In the genomic region with DNA sequence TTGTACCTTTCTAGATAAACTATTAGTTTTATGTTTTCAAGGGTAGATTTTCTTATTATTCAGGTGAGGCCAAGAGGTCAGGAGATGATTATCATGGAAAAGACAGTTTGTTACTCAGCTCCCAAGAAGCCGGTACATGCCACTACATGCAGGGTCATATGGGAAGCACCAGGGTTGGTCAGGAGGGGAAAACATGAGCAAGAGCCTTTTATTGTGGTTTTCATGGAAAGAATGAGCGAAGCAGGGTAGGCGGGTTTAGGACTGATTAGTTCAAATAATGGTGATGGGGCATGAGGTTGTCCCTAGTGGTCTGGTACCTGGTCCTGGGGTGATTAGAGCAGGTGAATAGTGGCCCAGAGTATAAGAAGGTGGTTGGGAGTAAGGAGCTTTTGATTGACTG, we compare ENCODE assay signal across 24 cellular contexts.
A peak's percentile ranks its signal among the peaks of the same experiment; 100 is the strongest.
DNase-seq lines count a peak whose midpoint lies in the region; ATAC-seq, FAIRE-seq and TF ChIP-seq lines count a peak whose summit lies in the region.
"Had no signal": no experiment of that assay in that cellular context is flagged by ENCODE, and none has a peak within 500 bp of the region (broad histone marks: within the 10 kb centered on the region; RNA-seq: fewer than 3 reads in every experiment).

No MANE protein-coding gene starts in this region.

- peaks cover 8% of the 10 kb centered on the region for H3K4me1 Mint-ChIP-seq in activated CD4-positive, alpha-beta T cell treated with anti-CD3 and anti-CD28 coated beads, Interleukin-2, amount 10 ng/mL, durations not matched to agents 24 days and 14 days
- H3K4me1 Mint-ChIP-seq: naive B cell had no signal

- intact Hi-C loops in activated CD4-positive, alpha-beta T cell treated with anti-CD3 and anti-CD28 coated beads, Interleukin-2, amount 10 ng/mL, durations not matched to agents 24 days and 14 days (cut with micrococcal nuclease) = loop anchor here (5.0 kb wide), 1 partner anchor 192 kb away; a partner anchor contains a TSS
- intact Hi-C loops in breast epithelium (cut with DNase I; ENCODE audit: low total_unique reads) = no loop called here

- H3K79me2 ChIP-seq in keratinocyte (ENCODE audit: control insufficient read depth, insufficient read depth, low read length) = peaks cover 9% of the 10 kb centered on the region

- peak; percentile 73 for FAIRE-seq in keratinocyte (lab: Jason Lieb, UNC)
- FAIRE-seq: islet of Langerhans, TTC549 had no signal

- peaks cover 5% of the 10 kb centered on the region for H4K20me1 ChIP-seq in keratinocyte (ENCODE audit: control insufficient read depth, extremely low read depth, insufficient read depth, low read length)

- no peak for ATAC-seq in HG02588 (IDR thresholded peaks at IDR 0.05; ENCODE audit: unreplicated experiment)
- no peak for ATAC-seq in HG03520 (IDR thresholded peaks at IDR 0.05; ENCODE audit: unreplicated experiment)
- ATAC-seq: HCT116, left ventricle myocardium superior had no signal

- H3K36me3 Mint-ChIP-seq in activated CD4-positive, alpha-beta T cell treated with anti-CD3 and anti-CD28 coated beads, Interleukin-2, amount 10 ng/mL, durations not matched to agents 24 days and 14 days (ENCODE audit: low read depth) = peaks cover 19% of the 10 kb centered on the region

- dilution Hi-C loops in keratinocyte (cut with MboI; ENCODE audit: extremely low pct_ligation_motif_present, low sequenced_read_pairs) = no loop called here

- H3K4me2 ChIP-seq in keratinocyte (ENCODE audit: control insufficient read depth, extremely low read depth, insufficient read depth, low read depth, low read length) = peak overlapping the region; percentile 57
- H3K4me2 ChIP-seq: SK-N-SH had no signal

- no peaks in the 10 kb centered on the region for H3K36me3 ChIP-seq in breast epithelium
- H3K36me3 ChIP-seq in keratinocyte (ENCODE audit: control insufficient read depth in 2 of 2, extremely low read depth in 1 of 2, insufficient read depth in 2 of 2, low read length in 2 of 2) = peaks cover 23 to 29% of the 10 kb centered on the region in 2 experiments
- H3K36me3 ChIP-seq: prostate gland had no signal

- no peaks in the 10 kb centered on the region for H3K9me3 Mint-ChIP-seq in activated CD4-positive, alpha-beta T cell treated with anti-CD3 and anti-CD28 coated beads, Interleukin-2, amount 10 ng/mL, durations not matched to agents 24 days and 14 days
- H3K9me3 Mint-ChIP-seq: naive B cell; stimulated activated naive CD8-positive, alpha-beta T cell treated with anti-CD3 and anti-CD28 coated beads, Interleukin-15, Interleukin-2, amounts not matched to agents 100 ng/mL and 50 ng/mL, for 24 hours; T-helper 1 cell treated with Interleukin-12 subunit alpha and Interleukin-12 subunit beta and Interleukin-4 antibody, amounts not matched to agents 30 μg/mL and 1 μg/mL, for 36 hours had no signal

- TF ChIP-seq CTCF in VCaP (conservative IDR thresholded peaks at IDR 0.05) = no peak
- TF ChIP-seq CTCF in breast epithelium (IDR thresholded peaks at IDR 0.05) = no peak
- TF ChIP-seq CTCF in keratinocyte (optimal IDR thresholded peaks at IDR 0.05 in 1 of 3, IDR thresholded peaks at IDR 0.05 in 1 of 3, conservative IDR thresholded peaks at IDR 0.05 in 1 of 3; ENCODE audit: extremely low read depth in 1 of 3, insufficient read depth in 2 of 3, low read length in 3 of 3) = no peak

- no peaks in the 10 kb centered on the region for H3K9me3 ChIP-seq in breast epithelium
- no peaks in the 10 kb centered on the region for H3K9me3 ChIP-seq in keratinocyte (ENCODE audit: control insufficient read depth, low read depth, low read length)
- H3K9me3 ChIP-seq: prostate gland, SK-N-SH, tibial nerve had no signal

- no peaks in the 10 kb centered on the region for H3K27me3 Mint-ChIP-seq in activated CD4-positive, alpha-beta T cell treated with anti-CD3 and anti-CD28 coated beads, Interleukin-2, amount 10 ng/mL, durations not matched to agents 24 days and 14 days
- H3K27me3 Mint-ChIP-seq: naive B cell; stimulated activated naive CD8-positive, alpha-beta T cell treated with anti-CD3 and anti-CD28 coated beads, Interleukin-15, Interleukin-2, amounts not matched to agents 100 ng/mL and 50 ng/mL, for 24 hours had no signal

- no peak overlapping the region for H3K4me3 ChIP-seq in breast epithelium
- H3K4me3 ChIP-seq in keratinocyte (ENCODE audit: control insufficient read depth in 2 of 3, extremely low read depth in 1 of 3, insufficient read depth in 2 of 3, low read depth in 1 of 3, low read length in 3 of 3) = no peak overlapping the region
- H3K4me3 ChIP-seq: coronary artery, prostate gland, tibial nerve had no signal

- no peak overlapping the region for H3K4me3 Mint-ChIP-seq in activated CD4-positive, alpha-beta T cell treated with anti-CD3 and anti-CD28 coated beads, Interleukin-2, amount 10 ng/mL, durations not matched to agents 24 days and 14 days
- H3K4me3 Mint-ChIP-seq: naive B cell; stimulated activated naive CD8-positive, alpha-beta T cell treated with anti-CD3 and anti-CD28 coated beads, Interleukin-15, Interleukin-2, amounts not matched to agents 100 ng/mL and 50 ng/mL, for 24 hours; T-helper 1 cell treated with Interleukin-12 subunit alpha and Interleukin-12 subunit beta and Interleukin-4 antibody, amounts not matched to agents 30 μg/mL and 1 μg/mL, for 36 hours had no signal

- peak overlapping the region; percentile 22 for H3K9ac ChIP-seq in keratinocyte (ENCODE audit: control insufficient read depth, extremely low read depth, insufficient read depth, low read length)
- H3K9ac ChIP-seq: SK-N-SH had no signal

- no peak overlapping the region for H2AFZ ChIP-seq in keratinocyte (ENCODE audit: control insufficient read depth, low read length)

- H3K27me3 ChIP-seq in breast epithelium (no peaks in the 10 kb centered on the region), keratinocyte (ENCODE audit: control insufficient read depth, extremely low read depth, insufficient read depth, low read length) (no peaks in the 10 kb centered on the region)
- H3K27me3 ChIP-seq: tibial nerve had no signal

- H3K9me1 ChIP-seq in keratinocyte (ENCODE audit: control insufficient read depth, extremely low read depth, insufficient read depth, low read length) = peaks cover 3% of the 10 kb centered on the region

- no peak for TF ChIP-seq POLR2A in breast epithelium (IDR thresholded peaks at IDR 0.05)

- peak overlapping the region; percentile 2; the same call in 1 of the 2 replicates for H3K27ac ChIP-seq in VCaP
- peak overlapping the region; percentile 43 to 66 for H3K27ac ChIP-seq in breast epithelium
- H3K27ac ChIP-seq in keratinocyte (ENCODE audit: control insufficient read depth, insufficient read depth, low read length) = peak overlapping the region; percentile 65
- H3K27ac ChIP-seq: coronary artery, prostate gland had no signal

- no peak for DNase-seq in activated CD4-positive, alpha-beta T cell treated with anti-CD3 and anti-CD28 coated beads, Interleukin-2, amount 10 ng/mL, durations not matched to agents 24 days and 14 days
- no peak for DNase-seq in activated CD4-positive, alpha-beta T cell treated with anti-CD3 and anti-CD28 coated beads, Interleukin-2, amount 50 U/mL, for 1 hour
- no peak for DNase-seq in breast epithelium (ENCODE audit: low spot score in 2 of 2)
- peak; percentile 42 for DNase-seq in keratinocyte (ENCODE audit: low read depth, low spot score)
- DNase-seq in ecto neural progenitor cell (ENCODE audit: low spot score) = no peak
- DNase-seq: activated CD4-positive, alpha-beta T cell treated with anti-CD3 and anti-CD28 coated beads for 1 hour; activated effector memory CD4-positive, alpha-beta T cell treated with Interleukin-2 at 50 U/mL for 16 hours; DND-41; Karpas-422; left ventricle myocardium superior; naive B cell; NCI-H1436; SK-N-SH had no signal

- H3K4me1 ChIP-seq in breast epithelium = no peaks in the 10 kb centered on the region
- H3K4me1 ChIP-seq in keratinocyte (ENCODE audit: control insufficient read depth, extremely low read depth, insufficient read depth, low read length) = peaks cover 19% of the 10 kb centered on the region
- H3K4me1 ChIP-seq: prostate gland had no signal

- peak overlapping the region; percentile 43 for H3K27ac Mint-ChIP-seq in activated CD4-positive, alpha-beta T cell treated with anti-CD3 and anti-CD28 coated beads, Interleukin-2, amount 10 ng/mL, durations not matched to agents 24 days and 14 days
- H3K27ac Mint-ChIP-seq: stimulated activated naive CD8-positive, alpha-beta T cell treated with anti-CD3 and anti-CD28 coated beads, Interleukin-15, Interleukin-2, amounts not matched to agents 100 ng/mL and 50 ng/mL, for 24 hours; T-helper 1 cell treated with Interleukin-12 subunit alpha and Interleukin-12 subunit beta and Interleukin-4 antibody, amounts not matched to agents 30 μg/mL and 1 μg/mL, for 36 hours had no signal

Comparison
In these comparisons a context has a peak if more than half of its experiments do, and no peak if none do; other contexts are left out.
1. H3K27ac ChIP-seq: peak in every context shown above with its lines; median percentile 65 in keratinocyte; 54 in breast epithelium; 2 in VCaP.